In the genomic region with DNA sequence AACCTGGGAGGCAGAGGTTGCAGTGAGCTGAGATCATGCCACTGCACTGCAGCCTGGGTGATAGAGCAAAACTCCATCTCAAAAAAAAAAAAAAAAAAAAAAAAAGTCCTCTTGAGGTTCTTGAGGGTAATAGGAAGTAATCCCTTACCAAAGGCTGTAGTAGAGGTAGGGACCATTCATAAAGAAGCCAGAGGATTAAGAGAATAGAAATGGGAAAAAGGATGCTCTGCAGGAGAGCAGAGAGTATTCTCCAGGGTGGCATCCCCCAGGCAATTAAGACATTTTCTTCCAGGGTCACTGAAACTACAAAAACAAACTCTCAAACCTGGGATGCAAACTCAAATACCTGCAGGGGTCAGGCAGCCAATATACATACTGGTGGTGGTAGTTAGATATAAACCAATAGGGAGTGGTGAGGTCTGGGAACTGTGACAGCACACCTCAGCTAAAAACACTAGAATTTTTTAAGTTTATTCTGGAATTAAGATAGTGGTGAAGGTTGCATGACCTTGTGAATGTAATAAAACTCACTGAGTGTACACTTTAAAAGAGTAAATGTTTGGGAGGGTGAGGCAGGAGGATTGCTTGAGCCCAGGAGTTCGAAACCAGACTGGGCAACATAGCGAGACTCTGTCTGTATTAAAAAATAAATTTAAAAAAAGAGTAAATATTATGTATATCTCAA, we compare ENCODE assay signal across 19 cellular contexts. TPM values are rescaled to one million over a fixed set of nuclear protein-coding genes. Genes with fewer than 3 reads are reported as not detected.
A peak's percentile ranks its signal among the peaks of the same experiment; 100 is the strongest.
DNase-seq lines count a peak whose midpoint lies in the region; ATAC-seq and TF ChIP-seq lines count a peak whose summit lies in the region.
"Had no signal": no experiment of that assay in that cellular context is flagged by ENCODE, and none has a peak within 500 bp of the region (broad histone marks: within the 10 kb centered on the region; RNA-seq: fewer than 3 reads in every experiment).

No MANE protein-coding gene starts in this region.

- H3K27ac ChIP-seq in GM23338 (ENCODE audit: low read depth), result 0 out of 2 replicates have a peak overlapping the region, but pooled peaks have one; percentile 51
- peak overlapping the region in 3 of 4 donors; percentile 44 to 82 (median 72) for H3K27ac ChIP-seq in Peyer's patch
- peak overlapping the region in 4 of 5 donors; percentile 1 to 63 (median 61) for H3K27ac ChIP-seq in stomach
- H3K27ac ChIP-seq in spleen, result no peak overlapping the region
- H3K27ac ChIP-seq: A549 had no signal

- peaks cover 13% of the 10 kb centered on the region; the same call in 2 of the 3 replicates for H3K9me3 Mint-ChIP-seq in GM23338

- H3K4me3 Mint-ChIP-seq in GM23338, result no peak overlapping the region
- H3K4me3 Mint-ChIP-seq: B cell had no signal

- no peaks in the 10 kb centered on the region for H3K9me2 ChIP-seq in GM23338 (ENCODE audit: insufficient read depth)

- H3K27ac Mint-ChIP-seq in GM23338, result no peak overlapping the region
- H3K27ac Mint-ChIP-seq: B cell had no signal

- peaks cover 2% of the 10 kb centered on the region for H3K27me3 Mint-ChIP-seq in GM23338 (ENCODE audit: insufficient read depth, low read depth, poor library complexity)

- peaks cover 21% of the 10 kb centered on the region for H3K4me1 ChIP-seq in GM23338 (ENCODE audit: insufficient read depth)
- no peaks in the 10 kb centered on the region for H3K4me1 ChIP-seq in Peyer's patch
- peaks cover 0 to 18% (median 5%) of the 10 kb centered on the region in 4 donors for H3K4me1 ChIP-seq in stomach
- H3K4me1 ChIP-seq in spleen, result peaks cover 0 to 9% (median 2%) of the 10 kb centered on the region in 6 donors

- H3K9me3 ChIP-seq in Peyer's patch, result no peaks in the 10 kb centered on the region
- H3K9me3 ChIP-seq in stomach, result no peaks in the 10 kb centered on the region
- no peaks in the 10 kb centered on the region for H3K9me3 ChIP-seq in spleen
- H3K9me3 ChIP-seq: A549 had no signal

- no peak overlapping the region for H3K4me2 ChIP-seq in GM23338
- H3K4me2 ChIP-seq: A549 had no signal

- DNase-seq in GM23338 (ENCODE audit: low spot score), result peak; percentile 20
- no peak for DNase-seq in Peyer's patch
- DNase-seq in iPS-NIHi7 (ENCODE audit: extremely low spot score), result peak; percentile 23
- no peak for DNase-seq in stomach
- DNase-seq in spleen, result no peak
- DNase-seq in pons (ENCODE audit: low spot score), result no peak
- no peak for DNase-seq in epidermal melanocyte (ENCODE audit: insufficient read length, low spot score)
- DNase-seq: DMS79 treated with DMSO at 0.1 percent for 48 hours, GOT3, Karpas-422, NCI-H1694, NCI-H2081, NCI-H2171, NCI-H345, NCI-H524, NCI-H774 had no signal

- intact Hi-C loops in stomach (cut with DNase I; ENCODE audit: low total_unique reads) (no loop called here), spleen (cut with DNase I; ENCODE audit: low total_unique reads) (no loop called here)

- H3K36me3 ChIP-seq in GM23338 (ENCODE audit: insufficient read depth), result peaks cover 6% of the 10 kb centered on the region; the same call in 1 of the 2 replicates
- no peaks in the 10 kb centered on the region for H3K36me3 ChIP-seq in Peyer's patch
- no peaks in the 10 kb centered on the region for H3K36me3 ChIP-seq in stomach
- no peaks in the 10 kb centered on the region for H3K36me3 ChIP-seq in spleen

- WGBS in stomach, 5 donors, result 43 to 66% (median 50%) methylated on average over 2 of the region's 2 CpGs
- WGBS in spleen, 5 donors, result 91 to 100% (median 97%) methylated on average over 2 of the region's 2 CpGs

- no peak overlapping the region for H2AFZ ChIP-seq in GM23338

- no peaks in the 10 kb centered on the region for H4K20me1 ChIP-seq in GM23338 (replicated peaks; ENCODE audit: insufficient read depth)

- no peak for TF ChIP-seq CTCF in GM23338 (conservative IDR thresholded peaks at IDR 0.05; ENCODE audit: low read depth in 2 of 2)
- no peak for TF ChIP-seq CTCF in Peyer's patch (IDR thresholded peaks at IDR 0.05)
- TF ChIP-seq CTCF in stomach (IDR thresholded peaks at IDR 0.05), result no peak
- TF ChIP-seq CTCF in spleen (IDR thresholded peaks at IDR 0.05 in 8 of 11, conservative IDR thresholded peaks at IDR 0.05 in 3 of 11), result no peak

- peaks cover 8% of the 10 kb centered on the region; the same call in 2 of the 3 replicates for H3K4me1 Mint-ChIP-seq in GM23338
- H3K4me1 Mint-ChIP-seq: B cell had no signal

- H3K36me3 Mint-ChIP-seq in GM23338 (ENCODE audit: low read depth), result peaks cover 23% of the 10 kb centered on the region; the same call in 2 of the 3 replicates

- H3K27me3 ChIP-seq in GM23338 (ENCODE audit: insufficient read depth) (no peaks in the 10 kb centered on the region), Peyer's patch (no peaks in the 10 kb centered on the region), stomach (no peaks in the 10 kb centered on the region), spleen (replicated peaks in 1 of 7) (no peaks in the 10 kb centered on the region)

- peak; percentile 81 for ATAC-seq in GM23338
- ATAC-seq: A549, Panc1 had no signal

- TF ChIP-seq POLR2A in Peyer's patch (IDR thresholded peaks at IDR 0.05), result no peak
- TF ChIP-seq POLR2A in stomach (IDR thresholded peaks at IDR 0.05), result no peak
- TF ChIP-seq POLR2A in spleen (IDR thresholded peaks at IDR 0.05), result no peak

- H3K79me2 ChIP-seq in GM23338 (replicated peaks; ENCODE audit: insufficient read depth), result peaks cover 71% of the 10 kb centered on the region

- no peaks in the 10 kb centered on the region for H3F3A ChIP-seq in GM23338 (replicated peaks; ENCODE audit: low read depth)

- H3K4me3 ChIP-seq in GM23338 (no peak overlapping the region), Peyer's patch (no peak overlapping the region), stomach (no peak overlapping the region), spleen (no peak overlapping the region)
- H3K4me3 ChIP-seq: A549 had no signal

- no peak for TF ChIP-seq EP300 in stomach (IDR thresholded peaks at IDR 0.05)

TF ChIP-seq in GM23338, 12 proteins besides CTCF, POLR2A, EP300 and RAD21 (continues in another document):
- no peak for TF ChIP-seq EZH2 (IDR thresholded peaks at IDR 0.05; ENCODE audit: low read depth, unreplicated experiment)
- no peak for TF ChIP-seq POLR2AphosphoS5 (IDR thresholded peaks at IDR 0.05; ENCODE audit: low read depth)
- no peak for TF ChIP-seq ZNF114 (CRISPR knock-in tag; IDR thresholded peaks at IDR 0.05)

RNA-seq across cellular contexts. Expression of a gene that starts 24.7 kb away (rescaled TPM):
- total RNA-seq in GM23338 (2014; rRNA removed; shearing (Covaris generic)), result 36.2 and 39.1 TPM in 2 replicates
- polyA plus RNA-seq in GM23338 (2016; fragmentation: Nextera tagmentation; extraction: Ambion mirVana) (5.0 and 6.6 TPM in 2 replicates), stomach (1 to 10 TPM; 2.5 to 3.7 (median 3.5) TPM), spleen (1 to 10 TPM; 2.6 to 5.0 (median 2.7) TPM)
- total RNA-seq in Peyer's patch (100 to 1,000 TPM in 1 of 4 donors, 10 to 100 TPM in 3; 31.4 to 103 (median 45.9) TPM), stomach (1,000 to 10,000 TPM in 1 of 5 donors, 100 to 1,000 TPM in 1, 10 to 100 TPM in 2, 1 to 10 TPM in 1; 4.7 to 1,062 (median 44.6) TPM), spleen (100 to 1,000 TPM in 4 of 7 donors, 10 to 100 TPM in 3; 49.4 to 138 (median 112) TPM)
- total RNA-seq: B cell had no signal

Comparison
In these comparisons a context has a peak if more than half of its experiments do, and no peak if none do; other contexts are left out.
1. DNase-seq: peak in GM23338 (single experiment) and iPS-NIHi7 (single experiment); none in Peyer's patch (0 of 3), stomach (single experiment), spleen (single experiment), pons (single experiment) and epidermal melanocyte (single experiment).
2. H3K27ac ChIP-seq: peak in GM23338 (single experiment), Peyer's patch (3 of 4) and stomach (4 of 5); none in spleen (0 of 8).